ENCODE assay signal across 22 cellular contexts in the genomic region with DNA sequence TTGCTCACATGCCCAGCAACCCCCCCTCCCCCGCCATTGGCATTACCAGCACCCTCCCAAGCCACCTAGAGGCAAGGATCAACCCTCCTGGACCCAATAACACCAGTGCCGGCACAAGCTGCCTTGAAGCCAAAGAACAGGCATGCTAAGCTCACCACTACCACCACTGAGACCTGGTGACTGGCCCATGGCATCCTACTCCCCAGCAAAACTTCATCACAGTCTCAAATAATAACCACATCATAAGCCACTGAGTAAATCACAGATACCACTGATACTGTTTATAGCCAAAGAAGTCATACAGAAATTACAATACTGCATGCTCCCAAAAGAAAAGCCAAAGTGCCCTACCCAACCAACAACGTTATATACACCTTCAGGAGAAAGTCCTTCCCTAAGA.
"Had no signal": no experiment of that assay in that cellular context is flagged by ENCODE, and none has a peak within 500 bp of the region (broad histone marks: within the 10 kb centered on the region; RNA-seq: fewer than 3 reads in every experiment).

No MANE protein-coding gene starts in this region.

- ATAC-seq: effector memory CD8-positive, alpha-beta T cell; esophagus mucosa; foreskin keratinocyte; gastrocnemius medialis; gastroesophageal sphincter; heart left ventricle; heart right ventricle had no signal

- H3K27me3 Mint-ChIP-seq: dendritic cell treated with granulocyte-macrophage colony-stimulating factor and Interleukin-4, amounts not matched to agents 40 ng/mL and 50 ng/mL, for 4 days had no signal

- H3K27ac Mint-ChIP-seq: dendritic cell treated with granulocyte-macrophage colony-stimulating factor and Interleukin-4, amounts not matched to agents 40 ng/mL and 50 ng/mL, for 4 days; effector memory CD8-positive, alpha-beta T cell; endodermal cell had no signal

- H3K4me3 Mint-ChIP-seq: dendritic cell treated with granulocyte-macrophage colony-stimulating factor and Interleukin-4, amounts not matched to agents 40 ng/mL and 50 ng/mL, for 4 days; effector memory CD8-positive, alpha-beta T cell; endodermal cell had no signal

- H3K4me1 Mint-ChIP-seq: endodermal cell had no signal

- DNase-seq: colonic mucosa; cortex of kidney; dermis blood vessel endothelial cell; dorsolateral prefrontal cortex; effector CD4-positive, alpha-beta T cell; effector CD8-positive, alpha-beta T cell; effector memory CD4-positive, alpha-beta T cell; effector memory CD8-positive, alpha-beta T cell; endodermal cell; erythroblast; esophagus squamous epithelium; foreskin fibroblast; foreskin keratinocyte; foreskin melanocyte; gastrocnemius medialis; glutamatergic neuron; head of caudate nucleus; heart left ventricle; heart right ventricle had no signal
